19 cellular contexts compared by ENCODE assay signal in genomic region chr22:39088688-39089032, GRCh38. TPM values are rescaled to one million over a fixed set of nuclear protein-coding genes. Genes with fewer than 3 reads are reported as not detected.
DNase-seq lines count a peak whose midpoint lies in the region; ATAC-seq and TF ChIP-seq lines count a peak whose summit lies in the region.
"Had no signal": no experiment of that assay in that cellular context is flagged by ENCODE, and none has a peak within 500 bp of the region (broad histone marks: within the 10 kb centered on the region; RNA-seq: fewer than 3 reads in every experiment).

No MANE protein-coding gene starts in this region.

- CTCF ChIA-PET in activated naive CD4-positive, alpha-beta T cell treated with anti-CD3 and anti-CD28 coated beads for 36 hours (lab: Charles Lee) = interaction anchor here (1.1 kb wide), 1 partner anchor 18 kb away, joined by 3 read pairs; no protein-coding TSS in a partner anchor
- CTCF ChIA-PET in T-cell (lab: Charles Lee) = no interaction called here

- H3K27me3 Mint-ChIP-seq in activated naive CD4-positive, alpha-beta T cell treated with anti-CD3 and anti-CD28 coated beads for 36 hours (ENCODE audit: low read depth) = no peaks in the 10 kb centered on the region
- no peaks in the 10 kb centered on the region for H3K27me3 Mint-ChIP-seq in T-cell
- no peaks in the 10 kb centered on the region for H3K27me3 Mint-ChIP-seq in effector memory CD8-positive, alpha-beta T cell

- TF ChIP-seq EP300 in stomach (IDR thresholded peaks at IDR 0.05) = no peak

- H3K36me3 Mint-ChIP-seq in activated naive CD4-positive, alpha-beta T cell treated with anti-CD3 and anti-CD28 coated beads, Interleukin-2, amount 50 U/mL, for 72 hours = peaks cover 0 to 6% of the 10 kb centered on the region in 2 donors
- H3K36me3 Mint-ChIP-seq in activated naive CD4-positive, alpha-beta T cell treated with anti-CD3 and anti-CD28 coated beads for 36 hours (ENCODE audit: low read depth) = no peaks in the 10 kb centered on the region
- peaks cover 18% of the 10 kb centered on the region for H3K36me3 Mint-ChIP-seq in T-cell
- H3K36me3 Mint-ChIP-seq in effector memory CD8-positive, alpha-beta T cell (ENCODE audit: insufficient read depth) = peaks cover 65% of the 10 kb centered on the region
- H3K36me3 Mint-ChIP-seq in stimulated activated effector memory CD8-positive, alpha-beta T cell treated with anti-CD3 and anti-CD28 coated beads, Interleukin-12 subunit alpha, Interleukin-12 subunit beta, amount 100 ng/mL, for 72 hours = peaks cover 83% of the 10 kb centered on the region

- 77 to 90% (median 87%) methylated on average over 2 to 5 of the region's 5 CpGs for WGBS in stomach, 5 donors

- peaks cover 56% of the 10 kb centered on the region for H3K4me1 Mint-ChIP-seq in activated naive CD4-positive, alpha-beta T cell treated with anti-CD3 and anti-CD28 coated beads for 36 hours (ENCODE audit: low read depth)
- H3K4me1 Mint-ChIP-seq in T-cell = peaks cover 64 to 79% (median 73%) of the 10 kb centered on the region in 3 donors
- peaks cover 73 to 85% of the 10 kb centered on the region in 2 donors for H3K4me1 Mint-ChIP-seq in effector memory CD8-positive, alpha-beta T cell (ENCODE audit: low read depth in 2 of 2)
- peaks cover 84% of the 10 kb centered on the region for H3K4me1 Mint-ChIP-seq in stimulated activated effector memory CD8-positive, alpha-beta T cell treated with anti-CD3 and anti-CD28 coated beads, Interleukin-12 subunit alpha, Interleukin-12 subunit beta, amount 100 ng/mL, for 72 hours

- H3K4me3 Mint-ChIP-seq in activated naive CD4-positive, alpha-beta T cell treated with anti-CD3 and anti-CD28 coated beads for 36 hours = no peak overlapping the region
- H3K4me3 Mint-ChIP-seq in T-cell = peak overlapping the region in 1 of 3 donors; percentile 78
- H3K4me3 Mint-ChIP-seq in effector memory CD8-positive, alpha-beta T cell = peak overlapping the region; percentile 82 to 84
- H3K4me3 Mint-ChIP-seq in stimulated activated effector memory CD8-positive, alpha-beta T cell treated with anti-CD3 and anti-CD28 coated beads, Interleukin-12 subunit alpha, Interleukin-12 subunit beta, amount 100 ng/mL, for 72 hours = peak overlapping the region; percentile 78

- H3K4me3 ChIP-seq in stomach = no peak overlapping the region
- H3K4me3 ChIP-seq: right lobe of liver had no signal

- no peak for ATAC-seq in activated naive CD4-positive, alpha-beta T cell treated with anti-CD3 and anti-CD28 coated beads, Interleukin-2, amount 50 U/mL, for 72 hours
- no peak for ATAC-seq in T-cell (replicated peaks in 1 of 4)
- ATAC-seq in effector memory CD8-positive, alpha-beta T cell (replicated peaks) = no peak
- no peak for ATAC-seq in stimulated activated effector memory CD8-positive, alpha-beta T cell treated with anti-CD3 and anti-CD28 coated beads, Interleukin-12 subunit alpha, Interleukin-12 subunit beta, amount 100 ng/mL, for 72 hours
- ATAC-seq in GM18511 (IDR thresholded peaks at IDR 0.05; ENCODE audit: unreplicated experiment) = no peak

- peaks cover 0 to 4% (median 0%) of the 10 kb centered on the region in 4 donors for H3K36me3 ChIP-seq in stomach
- H3K36me3 ChIP-seq: right lobe of liver had no signal

- H3K9me3 ChIP-seq in stomach = no peaks in the 10 kb centered on the region
- H3K9me3 ChIP-seq: right lobe of liver had no signal

- no peak for DNase-seq in activated naive CD4-positive, alpha-beta T cell treated with anti-CD3 and anti-CD28 coated beads, Interleukin-2, amount 50 U/mL, for 72 hours (ENCODE audit: low spot score in 2 of 2)
- DNase-seq in activated naive CD4-positive, alpha-beta T cell treated with anti-CD3 and anti-CD28 coated beads for 36 hours = no peak
- DNase-seq in T-cell (no peak), stomach (no peak), RKO (ENCODE audit: low spot score) (no peak)
- DNase-seq in effector memory CD8-positive, alpha-beta T cell = no peak
- no peak for DNase-seq in stimulated activated effector memory CD8-positive, alpha-beta T cell treated with anti-CD3 and anti-CD28 coated beads, Interleukin-12 subunit alpha, Interleukin-12 subunit beta, amount 100 ng/mL, for 72 hours (ENCODE audit: low spot score in 2 of 2)
- DNase-seq: dermis blood vessel endothelial cell, left colon, NCI-H1930, NCI-H446, right lobe of liver had no signal

- no peak overlapping the region for H3K27ac ChIP-seq in stomach
- H3K27ac ChIP-seq: HL-60, right lobe of liver had no signal

- no peak for TF ChIP-seq POLR2A in stomach (IDR thresholded peaks at IDR 0.05)

- POLR2A ChIA-PET in T-cell (lab: Charles Lee) = no interaction called here

- H3K4me1 ChIP-seq in stomach = peaks cover 0 to 9% (median 6%) of the 10 kb centered on the region in 4 donors
- H3K4me1 ChIP-seq: right lobe of liver had no signal

- intact Hi-C loops in activated naive CD4-positive, alpha-beta T cell treated with anti-CD3 and anti-CD28 coated beads for 36 hours (cut with micrococcal nuclease) = no loop called here
- intact Hi-C loops in stomach (cut with DNase I; ENCODE audit: low total_unique reads) = no loop called here

- no peaks in the 10 kb centered on the region for H3K9me3 Mint-ChIP-seq in activated naive CD4-positive, alpha-beta T cell treated with anti-CD3 and anti-CD28 coated beads, Interleukin-2, amount 50 U/mL, for 72 hours
- no peaks in the 10 kb centered on the region for H3K9me3 Mint-ChIP-seq in activated naive CD4-positive, alpha-beta T cell treated with anti-CD3 and anti-CD28 coated beads for 36 hours
- H3K9me3 Mint-ChIP-seq in T-cell = no peaks in the 10 kb centered on the region
- H3K9me3 Mint-ChIP-seq in effector memory CD8-positive, alpha-beta T cell = no peaks in the 10 kb centered on the region
- no peaks in the 10 kb centered on the region for H3K9me3 Mint-ChIP-seq in stimulated activated effector memory CD8-positive, alpha-beta T cell treated with anti-CD3 and anti-CD28 coated beads, Interleukin-12 subunit alpha, Interleukin-12 subunit beta, amount 100 ng/mL, for 72 hours

- TF ChIP-seq CTCF in stomach (IDR thresholded peaks at IDR 0.05) = no peak

- H3K27ac Mint-ChIP-seq in activated naive CD4-positive, alpha-beta T cell treated with anti-CD3 and anti-CD28 coated beads, Interleukin-2, amount 50 U/mL, for 72 hours = peak overlapping the region; percentile 31 to 93
- H3K27ac Mint-ChIP-seq in activated naive CD4-positive, alpha-beta T cell treated with anti-CD3 and anti-CD28 coated beads for 36 hours = no peak overlapping the region
- peak overlapping the region; percentile 92 to 98 for H3K27ac Mint-ChIP-seq in T-cell
- peak overlapping the region; percentile 96 to 99 for H3K27ac Mint-ChIP-seq in effector memory CD8-positive, alpha-beta T cell
- H3K27ac Mint-ChIP-seq in stimulated activated effector memory CD8-positive, alpha-beta T cell treated with anti-CD3 and anti-CD28 coated beads, Interleukin-12 subunit alpha, Interleukin-12 subunit beta, amount 100 ng/mL, for 72 hours = peak overlapping the region; percentile 97

- peaks cover 0 to 18% (median 0%) of the 10 kb centered on the region in 3 donors for H3K27me3 ChIP-seq in stomach
- H3K27me3 ChIP-seq: right lobe of liver had no signal

RNA-seq across cellular contexts. Expression of gene APOBEC3H, which starts 8.4 kb away (rescaled TPM):
- total RNA-seq in activated naive CD4-positive, alpha-beta T cell treated with anti-CD3 and anti-CD28 coated beads, Interleukin-2, amount 50 U/mL, for 72 hours = 10 to 100 TPM; 10.5 to 34.3 TPM
- total RNA-seq in activated naive CD4-positive, alpha-beta T cell treated with anti-CD3 and anti-CD28 coated beads for 36 hours = 10 to 100 TPM; 11.9 to 13.2 TPM
- total RNA-seq in T-cell = 1 to 10 TPM; 1.1 to 6.9 (median 6.1) TPM
- total RNA-seq in stomach = 1 to 10 TPM in 1 of 5 donors, not detected in 4; 7.8 TPM
- polyA plus RNA-seq in stomach = under 1 TPM in 1 of 3 donors, not detected in 2; 0.63 TPM
- total RNA-seq: Daoy, dermis blood vessel endothelial cell, epithelial cell of proximal tubule, frontal cortex, left colon, osteocyte, urinary bladder had no signal

RNA-seq across cellular contexts. Expression of gene APOBEC3G, which starts 11.6 kb away (rescaled TPM):
- 10 to 100 TPM; 29.1 to 48.3 TPM for total RNA-seq in activated naive CD4-positive, alpha-beta T cell treated with anti-CD3 and anti-CD28 coated beads, Interleukin-2, amount 50 U/mL, for 72 hours
- total RNA-seq in activated naive CD4-positive, alpha-beta T cell treated with anti-CD3 and anti-CD28 coated beads for 36 hours = 10 to 100 TPM; 23.1 to 24.1 TPM
- total RNA-seq in T-cell (10 to 100 TPM; 29.7 to 71.3 (median 62.7) TPM), stomach (10 to 100 TPM in 1 of 5 donors, 1 to 10 TPM in 2, under 1 TPM in 1, not detected in 1; 0.45 to 19.6 (median 3.6) TPM)
- polyA plus RNA-seq in stomach = 1 to 10 TPM; 4.1 to 9.3 (median 7.0) TPM

RNA-seq across cellular contexts. Expression of gene APOBEC3F, which starts 48.0 kb away (rescaled TPM):
- total RNA-seq in activated naive CD4-positive, alpha-beta T cell treated with anti-CD3 and anti-CD28 coated beads, Interleukin-2, amount 50 U/mL, for 72 hours = 10 to 100 TPM; 15.8 to 25.8 TPM
- 10 to 100 TPM; 12.3 to 12.4 TPM for total RNA-seq in activated naive CD4-positive, alpha-beta T cell treated with anti-CD3 and anti-CD28 coated beads for 36 hours
- total RNA-seq in T-cell (10 to 100 TPM; 14.3 to 29.1 (median 18.5) TPM), stomach (1 to 10 TPM in 3 of 5 donors, under 1 TPM in 1, not detected in 1; 0.89 to 4.1 (median 2.3) TPM)
- 1 to 10 TPM; 4.1 to 8.2 (median 4.6) TPM for polyA plus RNA-seq in stomach
